Comparison of ENCODE assay signal across 26 cellular contexts in the genomic region with DNA sequence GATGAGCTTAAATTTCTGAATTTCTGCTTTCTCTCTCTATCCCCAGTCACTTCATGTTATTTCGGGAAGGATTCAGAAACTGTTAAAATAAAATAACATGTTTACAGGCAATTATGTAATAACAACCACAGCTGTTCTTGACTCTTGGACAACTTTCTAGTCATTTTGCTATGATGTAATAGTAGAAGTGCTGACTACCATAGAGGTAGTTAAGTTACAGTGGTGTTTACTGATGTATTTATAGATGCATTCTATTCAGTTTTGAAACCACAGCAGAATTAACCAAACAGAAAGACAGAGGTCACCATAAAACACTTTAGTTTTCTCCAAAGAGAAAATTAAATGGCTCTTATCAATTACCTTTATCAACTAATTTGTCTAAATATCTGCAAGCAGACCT.
"Had no signal": no experiment of that assay in that cellular context is flagged by ENCODE, and none has a peak within 500 bp of the region (broad histone marks: within the 10 kb centered on the region; RNA-seq: fewer than 3 reads in every experiment).

No MANE protein-coding gene starts in this region.

- ATAC-seq: activated naive CD4-positive, alpha-beta T cell treated with anti-CD3 and anti-CD28 coated beads, Interleukin-2, amount 50 U/mL, for 72 hours; activated T-cell treated with anti-CD3 and anti-CD28 coated beads, Interleukin-2, amount 50 U/mL, for 72 hours; body of pancreas; foreskin keratinocyte; left ventricle myocardium superior; sciatic nerve; stimulated activated memory B cell treated with anti-CD40 and anti-IgM and Interleukin-4, amounts not matched to agents 10 μg/mL and 1 μg/mL and 100 μg/mL, for 72 hours had no signal

- H3K4me3 ChIP-seq: body of pancreas, colonic mucosa, ovary, stomach, thyroid gland, upper lobe of left lung, vagina had no signal

- H3K27me3 ChIP-seq: body of pancreas, colonic mucosa, foreskin keratinocyte, ovary, stomach, thyroid gland, upper lobe of left lung, vagina had no signal

- DNase-seq: activated CD4-positive, alpha-beta T cell treated with anti-CD3 and anti-CD28 coated beads for 4 hours; activated CD4-positive, alpha-beta T cell treated with anti-CD3 and anti-CD28 coated beads, Interleukin-2, amount 50 U/mL, for 4 hours; activated CD4-positive, CD25-positive, alpha-beta regulatory T cell; activated naive CD4-positive, alpha-beta T cell; activated T-cell treated with anti-CD3 and anti-CD28 coated beads for 4 hours; activated T-cell treated with anti-CD3 and anti-CD28 coated beads, Interleukin-2, amount 50 U/mL, for 72 hours; aorta; body of pancreas; colonic mucosa; effector CD8-positive, alpha-beta T cell; foreskin keratinocyte; left ventricle myocardium superior; naive B cell; nephron progenitor cell; ovary; retina; small intestine; stimulated activated CD4-positive, alpha-beta T cell treated with anti-CD3 and anti-CD28 coated beads, Interleukin-4, amount 100 ng/mL, for 24 hours; stomach; T-helper 1 cell; thyroid gland; upper lobe of left lung had no signal

- H3K4me1 ChIP-seq: colonic mucosa, foreskin keratinocyte, stomach, upper lobe of left lung, vagina had no signal

- H3K36me3 ChIP-seq: colonic mucosa, ovary, stomach, thyroid gland, upper lobe of left lung, vagina had no signal

- H3K9me3 ChIP-seq: body of pancreas, colonic mucosa, ovary, stomach, thyroid gland, upper lobe of left lung, vagina had no signal

- H3K27ac ChIP-seq: body of pancreas, colonic mucosa, foreskin keratinocyte, ovary, stomach, thyroid gland, upper lobe of left lung, vagina had no signal
